In genomic region chr9:5608298-5609254, GRCh38 we compare ENCODE assay signal across 8 cellular contexts. TPM values are rescaled to one million over a fixed set of nuclear protein-coding genes. Genes with fewer than 3 reads are reported as not detected.
DNase-seq lines count a peak whose midpoint lies in the region; ATAC-seq and TF ChIP-seq lines count a peak whose summit lies in the region.

No MANE protein-coding gene starts in this region.

- TF ChIP-seq CTCF in esophagus muscularis mucosa (IDR thresholded peaks at IDR 0.05): peak in 2 of 3 experiments; percentile 6 to 10

- H4K20me1 ChIP-seq in BLaER1 treated with 17β-estradiol and CSF1 and Interleukin-3, amounts not matched to agents 10 nM and 100 nM: peaks cover 0 to 8% (median 0%) of the 10 kb centered on the region in 11 experiments; a peak in 2 of 22 replicates

- no peak for TF ChIP-seq EP300 in esophagus muscularis mucosa (IDR thresholded peaks at IDR 0.05)

- peak overlapping the region in 6 of 11 experiments; percentile 5 to 44 (median 29); a peak in 4 of 22 replicates for H3K9ac ChIP-seq in BLaER1 treated with 17β-estradiol and CSF1 and Interleukin-3, amounts not matched to agents 10 nM and 100 nM

- H3K4me2 ChIP-seq in BLaER1 treated with 17β-estradiol and CSF1 and Interleukin-3, amounts not matched to agents 10 nM and 100 nM: peak overlapping the region; percentile 18 to 67 (median 57)

- peak; percentile 53 for DNase-seq in NCI-H226
- no peak for DNase-seq in esophagus muscularis mucosa (ENCODE audit: extremely low spot score)
- no peak for DNase-seq in sciatic nerve (ENCODE audit: low spot score)
- DNase-seq in 8988T: no peak
- no peak for DNase-seq in NCI-H2029 (lab: John Stamatoyannopoulos, UW)
- no peak for DNase-seq in H4 (ENCODE audit: low spot score)

- no peak for TF ChIP-seq POLR2A in esophagus muscularis mucosa (IDR thresholded peaks at IDR 0.05; ENCODE audit: low read depth)

- H3K4me3 ChIP-seq in BLaER1 treated with 17β-estradiol and CSF1 and Interleukin-3, amounts not matched to agents 10 nM and 100 nM: peak overlapping the region in 3 of 10 experiments; percentile 5 to 17 (median 5); a peak in 2 of 20 replicates
- H3K4me3 ChIP-seq in esophagus muscularis mucosa: peak overlapping the region; percentile 37 to 49 (median 42)

- peaks cover 0 to 32% (median 20%) of the 10 kb centered on the region in 10 experiments; a peak in 19 of 20 replicates for H3K4me1 ChIP-seq in BLaER1 treated with 17β-estradiol and CSF1 and Interleukin-3, amounts not matched to agents 10 nM and 100 nM
- peaks cover 5 to 31% (median 26%) of the 10 kb centered on the region in 4 donors for H3K4me1 ChIP-seq in esophagus muscularis mucosa

- peak overlapping the region in 7 of 11 experiments; percentile 12 to 54 (median 38); a peak in 12 of 22 replicates for H3K27ac ChIP-seq in BLaER1 treated with 17β-estradiol and CSF1 and Interleukin-3, amounts not matched to agents 10 nM and 100 nM
- H3K27ac ChIP-seq in esophagus muscularis mucosa (replicated peaks in 1 of 4): peak overlapping the region; percentile 64 to 79 (median 74)

- peaks cover 3 to 18% (median 11%) of the 10 kb centered on the region in 11 experiments; a peak in 12 of 22 replicates for H3K36me3 ChIP-seq in BLaER1 treated with 17β-estradiol and CSF1 and Interleukin-3, amounts not matched to agents 10 nM and 100 nM
- no peaks in the 10 kb centered on the region for H3K36me3 ChIP-seq in esophagus muscularis mucosa

- H3K27me3 ChIP-seq in BLaER1 treated with 17β-estradiol and CSF1 and Interleukin-3, amounts not matched to agents 10 nM and 100 nM: no peaks in the 10 kb centered on the region
- no peaks in the 10 kb centered on the region for H3K27me3 ChIP-seq in esophagus muscularis mucosa

- intact Hi-C loops in esophagus muscularis mucosa (cut with DNase I) (no loop called here), sciatic nerve (cut with DNase I) (no loop called here)

- peaks cover 8 to 20% (median 13%) of the 10 kb centered on the region in 11 experiments; a peak in 21 of 22 replicates for H3K9me3 ChIP-seq in BLaER1 treated with 17β-estradiol and CSF1 and Interleukin-3, amounts not matched to agents 10 nM and 100 nM (replicated peaks in 1 of 11)
- H3K9me3 ChIP-seq in esophagus muscularis mucosa: no peaks in the 10 kb centered on the region

- WGBS in esophagus muscularis mucosa: 52% methylated on average over 6 of the region's 6 CpGs

- ATAC-seq in GM19468 (IDR thresholded peaks at IDR 0.05; ENCODE audit: extremely low read depth, unreplicated experiment) (peak; percentile 29), sciatic nerve (peak; percentile 75)

RNA-seq across cellular contexts. Expression of gene RIC1, which starts 20.3 kb away (rescaled TPM):
- total RNA-seq in esophagus muscularis mucosa: 10 to 100 TPM; 51.6 to 64.9 (median 57.4) TPM
- total RNA-seq in sciatic nerve: 30.3 TPM
- total RNA-seq in H4 (2014; rRNA removed; shearing (Covaris generic)): 7.3 and 10.1 TPM in 2 replicates
